Comparison of ENCODE assay signal across 15 cellular contexts in genomic region chr11:34318111-34319037, GRCh38. TPM values are rescaled to one million over a fixed set of nuclear protein-coding genes. Genes with fewer than 3 reads are reported as not detected.
A peak's percentile ranks its signal among the peaks of the same experiment; 100 is the strongest.
DNase-seq lines count a peak whose midpoint lies in the region; ATAC-seq and TF ChIP-seq lines count a peak whose summit lies in the region.
"Had no signal": no experiment of that assay in that cellular context is flagged by ENCODE, and none has a peak within 500 bp of the region (broad histone marks: within the 10 kb centered on the region; RNA-seq: fewer than 3 reads in every experiment).

No MANE protein-coding gene starts in this region.

- no peak overlapping the region for H3K27ac Mint-ChIP-seq in activated T-cell treated with anti-CD3 and anti-CD28 coated beads, Interleukin-2, amount 50 U/mL, for 24 hours
- H3K27ac Mint-ChIP-seq: activated naive CD4-positive, alpha-beta T cell treated with anti-CD3 and anti-CD28 coated beads for 36 hours; effector memory CD8-positive, alpha-beta T cell had no signal

- no peaks in the 10 kb centered on the region for H3K9me3 Mint-ChIP-seq in activated T-cell treated with anti-CD3 and anti-CD28 coated beads, Interleukin-2, amount 50 U/mL, for 24 hours
- H3K9me3 Mint-ChIP-seq: activated naive CD4-positive, alpha-beta T cell treated with anti-CD3 and anti-CD28 coated beads for 36 hours; effector memory CD8-positive, alpha-beta T cell had no signal

- H3K27ac ChIP-seq in left ventricle myocardium inferior (replicated peaks), result no peak overlapping the region
- no peak overlapping the region for H3K27ac ChIP-seq in left lung

- no peaks in the 10 kb centered on the region for H3K36me3 Mint-ChIP-seq in activated T-cell treated with anti-CD3 and anti-CD28 coated beads, Interleukin-2, amount 50 U/mL, for 24 hours (ENCODE audit: low read depth)

- no peaks in the 10 kb centered on the region for H3K9me3 ChIP-seq in left ventricle myocardium inferior (replicated peaks)
- no peaks in the 10 kb centered on the region for H3K9me3 ChIP-seq in left lung
- H3K9me3 ChIP-seq in HAP-1, result no peaks in the 10 kb centered on the region

- DNase-seq in left ventricle myocardium superior (no peak), left ventricle myocardium inferior (no peak), astrocyte of the hippocampus (ENCODE audit: low read depth, low spot score) (peak; percentile 55), left lung (no peak), HAP-1 (ENCODE audit: low spot score in 2 of 2) (no peak)
- no peak for DNase-seq in activated T-cell treated with anti-CD3 and anti-CD28 coated beads, Interleukin-2, amount 50 U/mL, for 24 hours
- DNase-seq: activated CD4-positive, alpha-beta T cell treated with anti-CD3 and anti-CD28 coated beads, Interleukin-2, amount 50 U/mL, for 4 hours; activated naive CD4-positive, alpha-beta T cell treated with anti-CD3 and anti-CD28 coated beads for 36 hours; AML-193; effector memory CD8-positive, alpha-beta T cell; H7; MM.1S; NCI-H526 had no signal

- no peaks in the 10 kb centered on the region for H3K27me3 ChIP-seq in left ventricle myocardium inferior (ENCODE audit: low read depth)
- no peaks in the 10 kb centered on the region for H3K27me3 ChIP-seq in left lung
- no peaks in the 10 kb centered on the region for H3K27me3 ChIP-seq in HAP-1 (ENCODE audit: low read depth)

- H3K4me3 ChIP-seq in left ventricle myocardium inferior (no peak overlapping the region), left lung (no peak overlapping the region), HAP-1 (no peak overlapping the region)

- H3K36me3 ChIP-seq in left ventricle myocardium inferior (no peaks in the 10 kb centered on the region), left lung (no peaks in the 10 kb centered on the region), HAP-1 (replicated peaks) (no peaks in the 10 kb centered on the region)

- intact Hi-C loops in left ventricle myocardium superior (cut with micrococcal nuclease) (no loop called here), left ventricle myocardium inferior (cut with micrococcal nuclease) (no loop called here), left lung (cut with DNase I) (no loop called here)

- H3K4me1 Mint-ChIP-seq in activated T-cell treated with anti-CD3 and anti-CD28 coated beads, Interleukin-2, amount 50 U/mL, for 24 hours (ENCODE audit: low read depth), result peaks cover under 1% of the 10 kb centered on the region

- in situ Hi-C loops in HAP-1 (cut with MboI; ENCODE audit: low sequenced_read_pairs), result no loop called here

- H3K4me3 Mint-ChIP-seq in activated T-cell treated with anti-CD3 and anti-CD28 coated beads, Interleukin-2, amount 50 U/mL, for 24 hours, result no peak overlapping the region
- H3K4me3 Mint-ChIP-seq: activated naive CD4-positive, alpha-beta T cell treated with anti-CD3 and anti-CD28 coated beads for 36 hours; effector memory CD8-positive, alpha-beta T cell had no signal

- TF ChIP-seq CTCF in left ventricle myocardium inferior (IDR thresholded peaks at IDR 0.05; ENCODE audit: borderline replicate concordance) (no peak), left lung (IDR thresholded peaks at IDR 0.05) (no peak)

- no peaks in the 10 kb centered on the region for H3K27me3 Mint-ChIP-seq in activated T-cell treated with anti-CD3 and anti-CD28 coated beads, Interleukin-2, amount 50 U/mL, for 24 hours

- ATAC-seq in left ventricle myocardium superior (peak; percentile 13), left lung (peak; percentile 57), GM19455 (IDR thresholded peaks at IDR 0.05; ENCODE audit: unreplicated experiment) (no peak), HG02763 (IDR thresholded peaks at IDR 0.05; ENCODE audit: unreplicated experiment) (no peak)
- ATAC-seq: effector memory CD8-positive, alpha-beta T cell had no signal

- H3K4me1 ChIP-seq in left ventricle myocardium inferior (peaks cover 40% of the 10 kb centered on the region), left lung (peaks cover 0 to 16% of the 10 kb centered on the region in 2 donors), HAP-1 (no peaks in the 10 kb centered on the region)

RNA-seq across cellular contexts. Expression of gene ABTB2, which starts 39.4 kb away (rescaled TPM):
- total RNA-seq in left ventricle myocardium superior (12.1 TPM), left ventricle myocardium inferior (24.7 TPM), left lung (1 to 10 TPM; 2.4 to 6.9 TPM)

Comparison
In these comparisons a context has a peak if more than half of its experiments do, and no peak if none do; other contexts are left out.
1. ATAC-seq: peak in left ventricle myocardium superior (single experiment) and left lung (single experiment); none in GM19455 (single experiment) and HG02763 (single experiment).